In the genomic region with DNA sequence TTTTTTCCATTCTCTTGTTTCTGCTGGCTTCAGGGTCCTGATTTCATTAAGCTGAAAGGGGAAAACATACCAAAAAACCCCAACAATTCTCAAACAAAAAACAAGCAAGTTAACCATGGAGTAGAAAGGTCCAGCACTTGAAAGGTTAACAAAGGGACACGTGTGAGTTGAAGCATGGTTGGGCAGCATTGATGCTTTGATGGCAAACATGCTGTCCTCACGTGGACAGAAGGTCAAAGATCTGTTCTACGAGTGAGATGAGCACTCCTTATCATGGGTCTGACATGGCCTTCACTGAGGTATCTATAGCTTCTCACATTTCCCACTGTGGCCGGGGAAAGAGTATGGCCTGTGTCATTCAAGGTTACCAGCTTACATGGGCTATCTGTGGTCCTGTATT, we compare ENCODE assay signal across 30 cellular contexts.
DNase-seq lines count a peak whose midpoint lies in the region; ATAC-seq, FAIRE-seq and TF ChIP-seq lines count a peak whose summit lies in the region.
"Had no signal": no experiment of that assay in that cellular context is flagged by ENCODE, and none has a peak within 500 bp of the region (broad histone marks: within the 10 kb centered on the region; RNA-seq: fewer than 3 reads in every experiment).

No MANE protein-coding gene starts in this region.

- no peak overlapping the region for H3K4me2 ChIP-seq in HepG2 (ENCODE audit: low read depth, low read length)
- H3K4me2 ChIP-seq: A549; BLaER1; BLaER1 treated with 17β-estradiol and CSF1 and Interleukin-3, amounts not matched to agents 10 nM and 100 nM had no signal

- TF ChIP-seq EP300 in HepG2 (IDR thresholded peaks at IDR 0.05; ENCODE audit: low read depth in 2 of 2, low read length in 2 of 2) (no peak), HepG2 (CRISPR knock-in tag; IDR thresholded peaks at IDR 0.05; ENCODE audit: borderline replicate concordance) (no peak)

- no peak for TF ChIP-seq RAD21 in HepG2 (CRISPR knock-in tag; IDR thresholded peaks at IDR 0.05)

- no peaks in the 10 kb centered on the region; a peak in 1 of 5 replicates for H3K27me3 ChIP-seq in HepG2 (ENCODE audit: control insufficient read depth in 1 of 2, insufficient read depth in 2 of 2, low read length in 2 of 2)
- H3K27me3 ChIP-seq: BE2C; BLaER1; BLaER1 treated with 17β-estradiol and CSF1 and Interleukin-3, amounts not matched to agents 10 nM and 100 nM had no signal

- no peaks in the 10 kb centered on the region for H4K20me1 ChIP-seq in HepG2 (ENCODE audit: insufficient read depth, low read length)
- H4K20me1 ChIP-seq: BLaER1; BLaER1 treated with 17β-estradiol and CSF1 and Interleukin-3, amounts not matched to agents 10 nM and 100 nM had no signal

- no peaks in the 10 kb centered on the region for H3K4me1 ChIP-seq in HepG2 (ENCODE audit: insufficient read depth, low read length)
- H3K4me1 ChIP-seq: Caco-2 had no signal

- WGBS in HepG2 (ENCODE audit: low lambda C conversion rate), result 4% methylated on average over 4 of the region's 4 CpGs

- TF ChIP-seq CTCF in HepG2 (CRISPR knock-in tag; IDR thresholded peaks at IDR 0.05), result no peak
- no peak for TF ChIP-seq CTCF in natural killer cell (IDR thresholded peaks at IDR 0.05)

- TF ChIP-seq POLR2A in HepG2 (IDR thresholded peaks at IDR 0.05; ENCODE audit: insufficient read depth in 1 of 2, low read depth in 2 of 2, low read length in 2 of 2), result no peak

- no peak overlapping the region for H2AFZ ChIP-seq in HepG2 (ENCODE audit: low read length)

- intact Hi-C loops in HepG2 (cut with micrococcal nuclease; ENCODE audit: unreplicated experiment) (no loop called here), natural killer cell (cut with micrococcal nuclease) (no loop called here)

- no peak for FAIRE-seq in HepG2 (lab: Jason Lieb, UNC)
- FAIRE-seq: A204.1, A549 had no signal

- H3K36me3 ChIP-seq in HepG2 (replicated peaks in 1 of 2; ENCODE audit: control insufficient read depth in 1 of 2, insufficient read depth in 2 of 2, low read length in 2 of 2), result no peaks in the 10 kb centered on the region
- H3K36me3 ChIP-seq: BE2C; BLaER1; BLaER1 treated with 17β-estradiol and CSF1 and Interleukin-3, amounts not matched to agents 10 nM and 100 nM had no signal

- no peak overlapping the region for H3K27ac ChIP-seq in HepG2 (ENCODE audit: extremely low read length, insufficient read depth, low read length)
- H3K27ac ChIP-seq: 22Rv1; A549; BLaER1; BLaER1 treated with 17β-estradiol and CSF1 and Interleukin-3, amounts not matched to agents 10 nM and 100 nM; C4-2B had no signal

- DNase-seq in SK-N-DZ (ENCODE audit: low spot score) (peak; percentile 25), HepG2 (ENCODE audit: low spot score) (peak; percentile 3), natural killer cell (no peak)
- DNase-seq: 8988T; ACHN; AML-193; BE2C; Caco-2; Calu3; CD4-positive, alpha-beta memory T cell; CD4-positive, alpha-beta T cell; CD4-positive, CD25-positive, alpha-beta regulatory T cell; CD8-positive, alpha-beta memory T cell; CD8-positive, alpha-beta T cell; COR-L47; DMS 273 treated with DMSO at 0.1 percent for 48 hours; DMS53; DMS79; DMS79 treated with DMSO at 0.1 percent for 48 hours; DND-41; EL had no signal

- H3K27ac Mint-ChIP-seq in natural killer cell, result no peak overlapping the region
- H3K27ac Mint-ChIP-seq: B cell; CD14-positive monocyte; CD4-positive, alpha-beta memory T cell; CD4-positive, alpha-beta T cell; CD4-positive, CD25-positive, alpha-beta regulatory T cell; CD8-positive, alpha-beta memory T cell; CD8-positive, alpha-beta T cell had no signal

- no peaks in the 10 kb centered on the region for H3K9me3 ChIP-seq in HepG2 (ENCODE audit: low read length)
- H3K9me3 ChIP-seq: A549; BE2C; BLaER1; BLaER1 treated with 17β-estradiol and CSF1 and Interleukin-3, amounts not matched to agents 10 nM and 100 nM; Caco-2 had no signal

- ATAC-seq in HepG2 (no peak), natural killer cell (no peak), GM21737 (IDR thresholded peaks at IDR 0.05; ENCODE audit: unreplicated experiment) (no peak)
- ATAC-seq: A549; CD8-positive, alpha-beta T cell had no signal

- H3K9me3 Mint-ChIP-seq in natural killer cell, result no peaks in the 10 kb centered on the region
- H3K9me3 Mint-ChIP-seq: CD4-positive, alpha-beta T cell; CD8-positive, alpha-beta T cell had no signal

- no peaks in the 10 kb centered on the region for H3K4me1 Mint-ChIP-seq in natural killer cell
- H3K4me1 Mint-ChIP-seq: B cell; CD14-positive monocyte; CD4-positive, alpha-beta memory T cell; CD4-positive, CD25-positive, alpha-beta regulatory T cell; CD8-positive, alpha-beta memory T cell had no signal

- BruUV-seq in HepG2 (replicated peaks; lab: Mats Ljungman, UMichigan), result no TSS peak

- H3K4me3 ChIP-seq in HepG2 (replicated peaks in 1 of 3; ENCODE audit: insufficient read depth in 1 of 3, low read depth in 2 of 3, low read length in 3 of 3), result no peak overlapping the region
- H3K4me3 ChIP-seq: A549; BLaER1; BLaER1 treated with 17β-estradiol and CSF1 and Interleukin-3, amounts not matched to agents 10 nM and 100 nM had no signal

- no peaks in the 10 kb centered on the region for H3K36me3 Mint-ChIP-seq in natural killer cell
- H3K36me3 Mint-ChIP-seq: CD14-positive monocyte; CD4-positive, alpha-beta memory T cell; CD4-positive, CD25-positive, alpha-beta regulatory T cell; CD8-positive, alpha-beta memory T cell; CD8-positive, alpha-beta T cell had no signal

- in situ Hi-C loops in HepG2 (cut with HindIII; ENCODE audit: extremely low pct_ligation_motif_present, low pct_unique_long_range_greater_than_20kb), result no loop called here

- CTCF ChIA-PET in HepG2 (lab: Yijun Ruan, JAX; ENCODE audit: low intra/inter-chr PET ratio, low total read pairs), result no interaction called here

- H3K27me3 Mint-ChIP-seq in natural killer cell (ENCODE audit: low read depth in 2 of 2), result peaks cover 4 to 7% of the 10 kb centered on the region in 2 donors
- H3K27me3 Mint-ChIP-seq: B cell had no signal

- no peaks in the 10 kb centered on the region for H3K79me2 ChIP-seq in HepG2 (ENCODE audit: insufficient read depth, low read length)

- H3K9ac ChIP-seq in HepG2 (ENCODE audit: insufficient read depth, low read depth, low read length), result no peak overlapping the region
- H3K9ac ChIP-seq: BLaER1; BLaER1 treated with 17β-estradiol and CSF1 and Interleukin-3, amounts not matched to agents 10 nM and 100 nM had no signal

- POLR2A ChIA-PET in HepG2 (lab: Yijun Ruan, JAX), result no interaction called here

- H3K4me3 Mint-ChIP-seq in natural killer cell, result no peak overlapping the region
- H3K4me3 Mint-ChIP-seq: B cell; CD14-positive monocyte; CD4-positive, alpha-beta memory T cell; CD4-positive, alpha-beta T cell; CD4-positive, CD25-positive, alpha-beta regulatory T cell; CD8-positive, alpha-beta memory T cell; CD8-positive, alpha-beta T cell had no signal

TF ChIP-seq in HepG2, 621 proteins besides CTCF, POLR2A, EP300 and RAD21 (continues in another document):
- TF ChIP-seq BHLHE40 (IDR thresholded peaks at IDR 0.05; ENCODE audit: low read length) (0 out of 2 replicates have a peak, but pooled peaks have one; percentile 9), EEA1 (CRISPR knock-in tag; IDR thresholded peaks at IDR 0.05; ENCODE audit: borderline replicate concordance) (no peak), KDM3A (CRISPR knock-in tag; IDR thresholded peaks at IDR 0.05; ENCODE audit: low read depth) (no peak), ARNTL (CRISPR knock-in tag; IDR thresholded peaks at IDR 0.05) (peak; percentile 72; the same call in 1 of the 2 replicates), ZC3H13 (CRISPR knock-in tag; IDR thresholded peaks at IDR 0.05) (no peak), ZNF143 (CRISPR knock-in tag; IDR thresholded peaks at IDR 0.05) (no peak)
- TF ChIP-seq, protein P1, sequence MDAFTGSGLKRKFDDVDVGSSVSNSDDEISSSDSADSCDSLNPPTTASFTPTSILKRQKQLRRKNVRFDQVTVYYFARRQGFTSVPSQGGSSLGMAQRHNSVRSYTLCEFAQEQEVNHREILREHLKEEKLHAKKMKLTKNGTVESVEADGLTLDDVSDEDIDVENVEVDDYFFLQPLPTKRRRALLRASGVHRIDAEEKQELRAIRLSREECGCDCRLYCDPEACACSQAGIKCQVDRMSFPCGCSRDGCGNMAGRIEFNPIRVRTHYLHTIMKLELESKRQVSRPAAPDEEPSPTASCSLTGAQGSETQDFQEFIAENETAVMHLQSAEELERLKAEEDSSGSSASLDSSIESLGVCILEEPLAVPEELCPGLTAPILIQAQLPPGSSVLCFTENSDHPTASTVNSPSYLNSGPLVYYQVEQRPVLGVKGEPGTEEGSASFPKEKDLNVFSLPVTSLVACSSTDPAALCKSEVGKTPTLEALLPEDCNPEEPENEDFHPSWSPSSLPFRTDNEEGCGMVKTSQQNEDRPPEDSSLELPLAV (CRISPR knock-in tag; conservative IDR thresholded peaks at IDR 0.05; ENCODE audit: low read depth), result no peak
- TF ChIP-seq, protein P2, sequence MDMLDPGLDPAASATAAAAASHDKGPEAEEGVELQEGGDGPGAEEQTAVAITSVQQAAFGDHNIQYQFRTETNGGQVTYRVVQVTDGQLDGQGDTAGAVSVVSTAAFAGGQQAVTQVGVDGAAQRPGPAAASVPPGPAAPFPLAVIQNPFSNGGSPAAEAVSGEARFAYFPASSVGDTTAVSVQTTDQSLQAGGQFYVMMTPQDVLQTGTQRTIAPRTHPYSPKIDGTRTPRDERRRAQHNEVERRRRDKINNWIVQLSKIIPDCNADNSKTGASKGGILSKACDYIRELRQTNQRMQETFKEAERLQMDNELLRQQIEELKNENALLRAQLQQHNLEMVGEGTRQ (IDR thresholded peaks at IDR 0.05; ENCODE audit: low read depth, low read length), result 0 out of 2 replicates have a peak, but pooled peaks have one; percentile 21
- TF ChIP-seq, protein P2 (CRISPR knock-in tag; IDR thresholded peaks at IDR 0.05; ENCODE audit: borderline replicate concordance), result peak; percentile 27; the same call in 1 of the 2 replicates
- TF ChIP-seq, protein P3, sequence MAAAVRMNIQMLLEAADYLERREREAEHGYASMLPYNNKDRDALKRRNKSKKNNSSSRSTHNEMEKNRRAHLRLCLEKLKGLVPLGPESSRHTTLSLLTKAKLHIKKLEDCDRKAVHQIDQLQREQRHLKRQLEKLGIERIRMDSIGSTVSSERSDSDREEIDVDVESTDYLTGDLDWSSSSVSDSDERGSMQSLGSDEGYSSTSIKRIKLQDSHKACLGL (CRISPR knock-in tag; IDR thresholded peaks at IDR 0.05), result no peak
- TF ChIP-seq, protein P4, sequence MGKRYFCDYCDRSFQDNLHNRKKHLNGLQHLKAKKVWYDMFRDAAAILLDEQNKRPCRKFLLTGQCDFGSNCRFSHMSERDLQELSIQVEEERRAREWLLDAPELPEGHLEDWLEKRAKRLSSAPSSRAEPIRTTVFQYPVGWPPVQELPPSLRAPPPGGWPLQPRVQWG (CRISPR knock-in tag; IDR thresholded peaks at IDR 0.05; ENCODE audit: borderline replicate concordance, low read depth), result no peak
